8 cellular contexts compared by ENCODE assay signal in the genomic region with DNA sequence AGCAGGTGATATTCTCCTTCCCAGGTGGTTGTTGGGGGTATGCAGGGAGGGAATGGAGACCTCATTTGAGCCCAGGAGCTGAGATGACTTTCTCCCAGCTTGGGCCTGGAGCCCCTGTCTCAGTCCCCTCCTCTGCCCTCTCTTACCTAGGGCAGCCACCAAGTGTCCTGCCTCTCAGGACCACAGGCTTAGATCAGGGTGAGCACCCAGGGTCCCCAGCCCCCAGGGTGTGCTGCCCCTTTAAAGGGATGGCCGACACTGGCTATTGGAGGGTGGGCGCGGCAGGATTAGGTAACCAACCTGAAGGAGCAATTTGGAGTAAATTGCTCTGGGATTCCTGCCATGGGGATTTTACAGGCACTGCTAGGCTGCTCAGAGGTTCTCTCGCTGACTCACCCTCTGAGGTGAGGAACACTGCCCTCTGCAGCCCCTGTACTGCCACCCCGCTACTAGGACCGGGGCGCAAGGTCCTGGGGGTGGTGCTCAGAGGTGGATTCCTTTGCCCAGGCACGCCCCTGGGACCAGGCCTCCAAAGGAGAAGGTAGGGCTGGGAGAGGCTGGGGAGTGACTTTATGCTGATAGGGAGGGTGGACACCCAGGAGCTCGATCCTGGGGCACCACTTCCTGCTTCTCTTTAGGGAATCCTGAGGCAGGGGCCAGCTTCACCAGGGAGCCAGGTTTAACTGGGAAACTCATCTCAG. TPM values are rescaled to one million over a fixed set of nuclear protein-coding genes. Genes with fewer than 3 reads are reported as not detected.
DNase-seq lines count a peak whose midpoint lies in the region; ATAC-seq, FAIRE-seq and TF ChIP-seq lines count a peak whose summit lies in the region.

No MANE protein-coding gene starts in this region.

- H4K20me1 ChIP-seq in endothelial cell of umbilical vein (replicated peaks; ENCODE audit: control insufficient read depth, extremely low read depth, insufficient read depth, low read length), result no peaks in the 10 kb centered on the region

- BruUV-seq in endothelial cell of umbilical vein (replicated peaks; lab: Mats Ljungman, UMichigan), result no TSS peak

- no peak for TF ChIP-seq POLR2A in endothelial cell of umbilical vein (IDR thresholded peaks at IDR 0.05; ENCODE audit: low read depth, low read length)

- H3K9ac ChIP-seq in endothelial cell of umbilical vein (replicated peaks; ENCODE audit: extremely low read depth, insufficient read depth, low read length), result no peak overlapping the region
- H3K9ac ChIP-seq in neuronal stem cell (ENCODE audit: low read depth, low read length, poor library complexity), result no peak overlapping the region

- H4K91ac ChIP-seq in neuronal stem cell (ENCODE audit: low read depth, low read length, poor library complexity), result no peak overlapping the region

- H3K27me3 Mint-ChIP-seq in T-helper 1 cell treated with Interleukin-12 subunit alpha and Interleukin-12 subunit beta and Interleukin-4 antibody, amounts not matched to agents 30 μg/mL and 1 μg/mL, for 36 hours (ENCODE audit: low read depth), result peaks cover 4% of the 10 kb centered on the region

- peak; percentile 90 for ATAC-seq in RWPE2 (ENCODE audit: low read depth)
- ATAC-seq in GM21360 (IDR thresholded peaks at IDR 0.05; ENCODE audit: unreplicated experiment), result no peak
- ATAC-seq in HG02884 (IDR thresholded peaks at IDR 0.05; ENCODE audit: unreplicated experiment), result no peak

- no peak overlapping the region for H3K23ac ChIP-seq in neuronal stem cell (ENCODE audit: low read depth, low read length, poor library complexity)

- H3K9me3 Mint-ChIP-seq in T-helper 1 cell treated with Interleukin-12 subunit alpha and Interleukin-12 subunit beta and Interleukin-4 antibody, amounts not matched to agents 30 μg/mL and 1 μg/mL, for 36 hours, result no peaks in the 10 kb centered on the region

- H3K4me1 ChIP-seq in RWPE2 (ENCODE audit: insufficient read depth, poor library complexity, severe bottlenecking), result peaks cover 12% of the 10 kb centered on the region
- H3K4me1 ChIP-seq in endothelial cell of umbilical vein (ENCODE audit: control insufficient read depth, extremely low read depth, insufficient read depth, low read length), result peaks cover 10% of the 10 kb centered on the region
- peaks cover 15 to 19% of the 10 kb centered on the region in 2 donors for H3K4me1 ChIP-seq in neuronal stem cell (ENCODE audit: control insufficient read depth in 2 of 2, insufficient read depth in 1 of 2, low read depth in 1 of 2, low read length in 2 of 2)

- H3K4ac ChIP-seq in neuronal stem cell (ENCODE audit: low read length), result no peak overlapping the region

- H3K27ac ChIP-seq in RWPE2 (ENCODE audit: poor library complexity, severe bottlenecking) (peak overlapping the region; percentile 87), endothelial cell of umbilical vein (ENCODE audit: insufficient read depth, low read depth, low read length) (no peak overlapping the region), neuronal stem cell (replicated peaks; ENCODE audit: low read length) (no peak overlapping the region)

- H3K4me3 Mint-ChIP-seq in T-helper 1 cell treated with Interleukin-12 subunit alpha and Interleukin-12 subunit beta and Interleukin-4 antibody, amounts not matched to agents 30 μg/mL and 1 μg/mL, for 36 hours, result peak overlapping the region; percentile 85

- no peak overlapping the region for H3K14ac ChIP-seq in neuronal stem cell (ENCODE audit: low read length)

- POLR2A ChIA-PET in endothelial cell of umbilical vein (lab: Charles Lee), result no interaction called here

- H3K27me3 ChIP-seq in RWPE2 (ENCODE audit: insufficient read depth, poor library complexity, severe bottlenecking) (no peaks in the 10 kb centered on the region), endothelial cell of umbilical vein (ENCODE audit: control insufficient read depth in 2 of 2, insufficient read depth in 2 of 2, low read length in 2 of 2) (no peaks in the 10 kb centered on the region), neuronal stem cell (ENCODE audit: control insufficient read depth in 3 of 3, insufficient read depth in 3 of 3, low read depth in 1 of 3, low read length in 3 of 3) (peaks cover 0 to 7% (median 0%) of the 10 kb centered on the region in 3 experiments)

- intact Hi-C loops in endothelial cell of umbilical vein (cut with micrococcal nuclease), result no loop called here

- H2AFZ ChIP-seq in endothelial cell of umbilical vein (ENCODE audit: low read depth, low read length) (no peak overlapping the region), neuronal stem cell (ENCODE audit: low read length) (no peak overlapping the region)

- H3K36me3 Mint-ChIP-seq in T-helper 1 cell treated with Interleukin-12 subunit alpha and Interleukin-12 subunit beta and Interleukin-4 antibody, amounts not matched to agents 30 μg/mL and 1 μg/mL, for 36 hours (ENCODE audit: low read depth), result no peaks in the 10 kb centered on the region

- H2BK12ac ChIP-seq in neuronal stem cell (ENCODE audit: low read length), result no peak overlapping the region

- TF ChIP-seq CTCF in RWPE2 (IDR thresholded peaks at IDR 0.05; ENCODE audit: poor library complexity, severe bottlenecking), result peak; percentile 82
- TF ChIP-seq CTCF in endothelial cell of umbilical vein (IDR thresholded peaks at IDR 0.05; ENCODE audit: extremely low read depth in 1 of 2, insufficient read depth in 1 of 2, low read depth in 1 of 2, low read length in 2 of 2), result no peak

- H3K79me1 ChIP-seq in neuronal stem cell (ENCODE audit: low read depth, low read length), result peaks cover 8% of the 10 kb centered on the region

- WGBS in neuronal stem cell (ENCODE audit: extremely low coverage in 2 of 2, insufficient read length in 2 of 2, insufficient replicate concordance in 1 of 2), 2 donors, result no CpG with 5 or more reads among the region's 9 CpGs

- H3K79me2 ChIP-seq in endothelial cell of umbilical vein (ENCODE audit: control insufficient read depth, insufficient read depth, low read length), result no peaks in the 10 kb centered on the region

- H3K18ac ChIP-seq in neuronal stem cell (ENCODE audit: low read length), result peak overlapping the region; percentile 20

- H3K4me3 ChIP-seq in RWPE2 (ENCODE audit: severe bottlenecking) (peak overlapping the region; percentile 100), endothelial cell of umbilical vein (replicated peaks in 1 of 3; ENCODE audit: insufficient read depth in 1 of 3, low read depth in 1 of 3, low read length in 3 of 3) (no peak overlapping the region), neuronal stem cell (ENCODE audit: low read length in 2 of 2) (peak overlapping the region in 1 of 2 donors; percentile 55)

- no peak overlapping the region for H2BK15ac ChIP-seq in neuronal stem cell (ENCODE audit: low read length)

- peak overlapping the region; percentile 7 for H2BK5ac ChIP-seq in neuronal stem cell (ENCODE audit: low read length)

- CTCF ChIA-PET in endothelial cell of umbilical vein (lab: Charles Lee), result interaction anchor here (1.5 to 3.7 kb wide), 2 partner anchors 8 to 30 kb away, joined by 16 to 30 read pairs; no protein-coding TSS in a partner anchor

- H3K4me1 Mint-ChIP-seq in T-helper 1 cell treated with Interleukin-12 subunit alpha and Interleukin-12 subunit beta and Interleukin-4 antibody, amounts not matched to agents 30 μg/mL and 1 μg/mL, for 36 hours (ENCODE audit: low read depth), result peaks cover 34% of the 10 kb centered on the region

- H3K4me2 ChIP-seq in endothelial cell of umbilical vein (ENCODE audit: insufficient read depth, low read length) (peak overlapping the region; percentile 42), neuronal stem cell (ENCODE audit: insufficient read depth, low read length, poor library complexity, severe bottlenecking) (peak overlapping the region; percentile 85)

- H3K9me3 ChIP-seq in RWPE2 (ENCODE audit: severe bottlenecking) (no peaks in the 10 kb centered on the region), endothelial cell of umbilical vein (replicated peaks; ENCODE audit: control insufficient read depth, insufficient read depth, low read length) (no peaks in the 10 kb centered on the region), neuronal stem cell (replicated peaks in 1 of 2; ENCODE audit: control insufficient read depth in 2 of 2, insufficient read depth in 1 of 2, low read depth in 1 of 2, low read length in 2 of 2) (no peaks in the 10 kb centered on the region)

- dilution Hi-C loops in endothelial cell of umbilical vein (cut with MboI; ENCODE audit: extremely low pct_ligation_motif_present, low sequenced_read_pairs), result no loop called here

- FAIRE-seq in endothelial cell of umbilical vein (lab: Jason Lieb, UNC), result no peak

- H3K27ac Mint-ChIP-seq in T-helper 1 cell treated with Interleukin-12 subunit alpha and Interleukin-12 subunit beta and Interleukin-4 antibody, amounts not matched to agents 30 μg/mL and 1 μg/mL, for 36 hours, result no peak overlapping the region

- no peak for DNase-seq in T-helper 1 cell
- peak; percentile 79 for DNase-seq in KBM-7
- DNase-seq in RWPE2 (ENCODE audit: low spot score), result peak; percentile 98
- no peak for DNase-seq in endothelial cell of umbilical vein (ENCODE audit: low read depth, low spot score)
- no peak for DNase-seq in neuronal stem cell (ENCODE audit: low spot score)

- in situ Hi-C loops in KBM-7 (cut with MboI; ENCODE audit: low pct_unique_long_range_greater_than_20kb, low sequenced_read_pairs), result no loop called here

- H4K8ac ChIP-seq in neuronal stem cell (ENCODE audit: low read depth, low read length), result no peak overlapping the region

- H2AK5ac ChIP-seq in neuronal stem cell (ENCODE audit: low read depth, low read length), result no peak overlapping the region

- H3K36me3 ChIP-seq in RWPE2 (ENCODE audit: low read depth) (peaks cover 15% of the 10 kb centered on the region), endothelial cell of umbilical vein (ENCODE audit: control insufficient read depth in 2 of 2, extremely low read depth in 1 of 2, insufficient read depth in 2 of 2, low read length in 2 of 2) (no peaks in the 10 kb centered on the region), neuronal stem cell (replicated peaks in 1 of 2; ENCODE audit: control insufficient read depth in 2 of 2, insufficient read depth in 2 of 2, low read length in 2 of 2) (no peaks in the 10 kb centered on the region)

- no peak overlapping the region for H2BK120ac ChIP-seq in neuronal stem cell (ENCODE audit: low read depth, low read length)

- H3K9me1 ChIP-seq in endothelial cell of umbilical vein (replicated peaks; ENCODE audit: control insufficient read depth, extremely low read depth, insufficient read depth, low read length), result no peaks in the 10 kb centered on the region

RNA-seq across cellular contexts. Expression of gene RPS6KA1, which starts 1.5 kb away (rescaled TPM):
- 13.3 and 15.5 TPM in 2 replicates for total RNA-seq in endothelial cell of umbilical vein
- 6.7 and 7.2 TPM in 2 replicates for polyA plus RNA-seq in endothelial cell of umbilical vein
- 8.1 and 9.0 TPM in 2 replicates for polyA plus RNA-seq in endothelial cell of umbilical vein (2011; cell fraction: cytosol; rRNA removed)
- 8.5 and 9.3 TPM in 2 replicates for polyA plus RNA-seq in endothelial cell of umbilical vein (2011; cell fraction: nucleus; rRNA removed)
- polyA plus RNA-seq in endothelial cell of umbilical vein (2012), result 11.7 and 11.9 TPM in 2 replicates
- polyA minus RNA-seq in endothelial cell of umbilical vein, result 10.0 and 13.6 TPM in 2 replicates
- 58.2 TPM for polyA minus RNA-seq in endothelial cell of umbilical vein (2011; cell fraction: cytosol; rRNA and poly(A)+ RNA removed)
- polyA minus RNA-seq in endothelial cell of umbilical vein (2011; cell fraction: nucleus; rRNA and poly(A)+ RNA removed), result 5.5 and 6.9 TPM in 2 replicates
- polyA plus RNA-seq in neuronal stem cell (2013, experiment 1 of 2), result 22.7 TPM
- 22.0 TPM for polyA plus RNA-seq in neuronal stem cell (2013, experiment 2 of 2)

RNA-seq across cellular contexts. Expression of gene HMGN2, which starts 58.8 kb away (rescaled TPM):
- total RNA-seq in endothelial cell of umbilical vein, result 562 and 580 TPM in 2 replicates
- polyA plus RNA-seq in endothelial cell of umbilical vein, result 183 and 240 TPM in 2 replicates
- polyA plus RNA-seq in endothelial cell of umbilical vein (2011; cell fraction: cytosol; rRNA removed), result 388 and 410 TPM in 2 replicates
- 330 and 421 TPM in 2 replicates for polyA plus RNA-seq in endothelial cell of umbilical vein (2011; cell fraction: nucleus; rRNA removed)
- 258 and 540 TPM in 2 replicates for polyA plus RNA-seq in endothelial cell of umbilical vein (2012)
- polyA minus RNA-seq in endothelial cell of umbilical vein, result 87.6 and 88.7 TPM in 2 replicates
- 144 TPM for polyA minus RNA-seq in endothelial cell of umbilical vein (2011; cell fraction: cytosol; rRNA and poly(A)+ RNA removed)
- polyA minus RNA-seq in endothelial cell of umbilical vein (2011; cell fraction: nucleus; rRNA and poly(A)+ RNA removed), result 95.4 and 119 TPM in 2 replicates
- 1,368 TPM for polyA plus RNA-seq in neuronal stem cell (2013, experiment 1 of 2)
- 1,337 TPM for polyA plus RNA-seq in neuronal stem cell (2013, experiment 2 of 2)

Comparison
In these comparisons a context has a peak if more than half of its experiments do, and no peak if none do; other contexts are left out.
1. DNase-seq: peak in KBM-7 (single experiment) and RWPE2 (single experiment); none in T-helper 1 cell (0 of 5), endothelial cell of umbilical vein (single experiment) and neuronal stem cell (single experiment).